Comparison of ENCODE assay signal across 21 cellular contexts in genomic region chr4:11250510-11250909, GRCh38.
"Had no signal": no experiment of that assay in that cellular context is flagged by ENCODE, and none has a peak within 500 bp of the region (broad histone marks: within the 10 kb centered on the region; RNA-seq: fewer than 3 reads in every experiment).

No MANE protein-coding gene starts in this region.

- H3K27ac ChIP-seq: adrenal gland, RWPE1, SJCRH30 had no signal

- H3K4me1 ChIP-seq: adrenal gland, SJCRH30 had no signal

- DNase-seq: activated CD4-positive, alpha-beta T cell treated with anti-CD3 and anti-CD28 coated beads for 4 hours; activated CD8-positive, alpha-beta memory T cell treated with anti-CD3 and anti-CD28 coated beads, Interleukin-2, amount 50 U/mL, for 4 hours; activated CD8-positive, alpha-beta T cell treated with anti-CD3 and anti-CD28 coated beads for 36 hours; activated naive CD4-positive, alpha-beta T cell treated with anti-CD3 and anti-CD28 coated beads, Interleukin-2, amount 50 U/mL, for 16 hours; activated naive CD8-positive, alpha-beta T cell treated with anti-CD3 and anti-CD28 coated beads, Interleukin-2, amount 10 ng/mL, durations not matched to agents 7 days and 5 days; adrenal gland; anterior cingulate cortex; cerebellar nuclear complex; MG63; NCI-H1105; NCI-H1436; NCI-H1694 treated with DMSO at 0.1 percent for 48 hours; NK-92 treated with Interleukin-12 subunit alpha and Interleukin-12 subunit beta, amount 100 ng/mL, for 24 hours; OCI-M1; Right ventricle myocardium superior; SJCRH30; SK-N-SH; T-helper 1 cell had no signal

- H3K36me3 ChIP-seq: adrenal gland, MG63, SJCRH30 had no signal

- H3K4me2 ChIP-seq: SK-N-SH had no signal

- H3K9me3 ChIP-seq: adrenal gland, MG63, SJCRH30, SK-N-SH had no signal

- H3K27me3 ChIP-seq: adrenal gland, MG63, SJCRH30 had no signal

- ATAC-seq: activated CD4-positive, CD25-positive, alpha-beta regulatory T cell treated with anti-CD3 and anti-CD28 coated beads, Interleukin-2, amount 50 U/mL, for 24 hours; activated CD8-positive, alpha-beta T cell treated with anti-CD3 and anti-CD28 coated beads for 36 hours; Panc1 had no signal

- H3K4me3 ChIP-seq: adrenal gland, MG63, SJCRH30 had no signal

- H3K9ac ChIP-seq: SK-N-SH had no signal
